Comparison of ENCODE assay signal across 10 cellular contexts in the genomic region with DNA sequence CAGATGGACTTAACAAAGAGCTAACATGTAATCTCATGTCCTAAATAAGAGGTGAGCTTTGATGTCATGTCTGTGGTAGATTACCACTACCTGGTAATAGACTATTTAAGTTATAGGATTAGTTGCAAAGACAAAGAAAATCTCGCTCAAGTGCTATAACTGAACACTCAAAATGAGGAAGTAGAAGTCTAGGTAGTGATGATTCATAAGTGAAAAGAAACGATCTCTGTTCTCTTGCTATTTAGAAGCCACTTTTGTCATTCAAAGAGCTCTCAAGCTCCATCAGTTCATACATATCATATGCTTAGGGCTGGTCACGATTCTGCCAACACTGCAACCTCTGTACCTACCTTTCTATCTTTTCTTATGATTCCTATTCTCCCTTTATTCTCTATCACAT.
DNase-seq lines count a peak whose midpoint lies in the region; ATAC-seq, FAIRE-seq and TF ChIP-seq lines count a peak whose summit lies in the region.
"Had no signal": no experiment of that assay in that cellular context is flagged by ENCODE, and none has a peak within 500 bp of the region (broad histone marks: within the 10 kb centered on the region; RNA-seq: fewer than 3 reads in every experiment).

No MANE protein-coding gene starts in this region.

- H3K4me2 ChIP-seq in OCI-LY7 (ENCODE audit: low read length), result peak overlapping the region; percentile 51

- no peak overlapping the region for H3K27ac ChIP-seq in OCI-LY7 (ENCODE audit: low read depth, low read length, poor library complexity, severe bottlenecking)
- H3K27ac ChIP-seq: SJSA1 had no signal

- peak overlapping the region; percentile 13; the same call in 1 of the 2 replicates for H2AFZ ChIP-seq in OCI-LY7 (ENCODE audit: low read length)

- no peaks in the 10 kb centered on the region for H4K20me1 ChIP-seq in OCI-LY7 (ENCODE audit: insufficient read depth, low read length)

- BruUV-seq in OCI-LY7 (replicated peaks; lab: Mats Ljungman, UMichigan), result no TSS peak

- H3K9me2 ChIP-seq in OCI-LY7 (ENCODE audit: insufficient read depth, low read length), result no peaks in the 10 kb centered on the region

- FAIRE-seq in HTR-8/SVneo (lab: Jason Lieb, UNC), result no peak

- peaks cover 17% of the 10 kb centered on the region for H3K4me1 ChIP-seq in OCI-LY7 (ENCODE audit: insufficient read depth, low read length, poor library complexity, severe bottlenecking)
- H3K4me1 ChIP-seq: SJSA1 had no signal

- no peak overlapping the region for H3K4me3 ChIP-seq in OCI-LY7 (ENCODE audit: low read depth, low read length, poor library complexity, severe bottlenecking)
- H3K4me3 ChIP-seq: SJSA1 had no signal

- in situ Hi-C loops in GM13977 (cut with MboI; ENCODE audit: low pct_unique_long_range_greater_than_20kb, low sequenced_read_pairs, unreplicated experiment), result no loop called here

- DNase-seq in GM13977 (ENCODE audit: low spot score), result peak; percentile 74
- peak; percentile 68 for DNase-seq in OCI-LY7 (ENCODE audit: low spot score)
- no peak for DNase-seq in HTR-8/SVneo (ENCODE audit: insufficient read length, low spot score)
- DNase-seq in activated T-helper 2 cell treated with anti-CD3 and anti-CD28 coated beads, Interferon-gamma antibody, Interleukin-2, Interleukin-4, amounts not matched to agents 10 μg/mL and 5 μg/mL and 100 μg/mL, durations not matched to agents 14 hours and 24 hours and 36 hours (ENCODE audit: low spot score), result no peak
- no peak for DNase-seq in stimulated activated CD4-positive, alpha-beta T cell treated with anti-CD3 and anti-CD28 coated beads, Interleukin-4, amount 100 ng/mL, for 4 hours
- DNase-seq in cardiac septum (ENCODE audit: low spot score), result no peak
- DNase-seq: COR-L47 had no signal

- no peak for TF ChIP-seq CTCF in GM13977 (IDR thresholded peaks at IDR 0.05; ENCODE audit: extremely low read depth, insufficient read depth, missing control alignments)
- TF ChIP-seq CTCF in OCI-LY7 (conservative IDR thresholded peaks at IDR 0.05; ENCODE audit: low read length), result no peak

- peaks cover 3% of the 10 kb centered on the region for H3K27me3 Mint-ChIP-seq in activated T-helper 2 cell treated with anti-CD3 and anti-CD28 coated beads, Interferon-gamma antibody, Interleukin-2, Interleukin-4, amounts not matched to agents 10 μg/mL and 5 μg/mL and 100 μg/mL, durations not matched to agents 14 hours and 24 hours and 36 hours (ENCODE audit: low read depth)

- H3K36me3 Mint-ChIP-seq in activated T-helper 2 cell treated with anti-CD3 and anti-CD28 coated beads, Interferon-gamma antibody, Interleukin-2, Interleukin-4, amounts not matched to agents 10 μg/mL and 5 μg/mL and 100 μg/mL, durations not matched to agents 14 hours and 24 hours and 36 hours (ENCODE audit: low read depth), result no peaks in the 10 kb centered on the region

- H3K27ac Mint-ChIP-seq in activated T-helper 2 cell treated with anti-CD3 and anti-CD28 coated beads, Interferon-gamma antibody, Interleukin-2, Interleukin-4, amounts not matched to agents 10 μg/mL and 5 μg/mL and 100 μg/mL, durations not matched to agents 14 hours and 24 hours and 36 hours, result no peak overlapping the region

- no peaks in the 10 kb centered on the region for H3K4me1 Mint-ChIP-seq in activated T-helper 2 cell treated with anti-CD3 and anti-CD28 coated beads, Interferon-gamma antibody, Interleukin-2, Interleukin-4, amounts not matched to agents 10 μg/mL and 5 μg/mL and 100 μg/mL, durations not matched to agents 14 hours and 24 hours and 36 hours (ENCODE audit: low read depth)

- CTCF ChIA-PET in OCI-LY7 (lab: Charles Lee; ENCODE audit: unreplicated experiment), result interaction anchor here (0.5 kb wide), 1 partner anchor 266 kb away, joined by 5 read pairs; no protein-coding TSS in a partner anchor

- intact Hi-C loops in OCI-LY7 (cut with micrococcal nuclease; ENCODE audit: unreplicated experiment) (no loop called here), cardiac septum (cut with DNase I) (no loop called here)
- intact Hi-C loops in activated T-helper 2 cell treated with anti-CD3 and anti-CD28 coated beads, Interferon-gamma antibody, Interleukin-2, Interleukin-4, amounts not matched to agents 10 μg/mL and 5 μg/mL and 100 μg/mL, durations not matched to agents 14 hours and 24 hours and 36 hours (cut with micrococcal nuclease), result no loop called here

- no peaks in the 10 kb centered on the region for H3K9me3 ChIP-seq in OCI-LY7 (ENCODE audit: low read length)
- H3K9me3 ChIP-seq: SJSA1 had no signal

- H3K4me3 Mint-ChIP-seq in activated T-helper 2 cell treated with anti-CD3 and anti-CD28 coated beads, Interferon-gamma antibody, Interleukin-2, Interleukin-4, amounts not matched to agents 10 μg/mL and 5 μg/mL and 100 μg/mL, durations not matched to agents 14 hours and 24 hours and 36 hours (ENCODE audit: low read depth), result no peak overlapping the region

- POLR2A ChIA-PET in OCI-LY7 (lab: Charles Lee), result interaction anchor here (0.7 to 1.5 kb wide), 6 partner anchors 9 to 1487 kb away, joined by 3 to 9 read pairs (median 3); no protein-coding TSS in a partner anchor

- ATAC-seq in GM19468 (IDR thresholded peaks at IDR 0.05; ENCODE audit: extremely low read depth, unreplicated experiment) (peak; percentile 100), HG03103 (IDR thresholded peaks at IDR 0.05; ENCODE audit: low read depth, unreplicated experiment) (peak; percentile 97)

- no peaks in the 10 kb centered on the region for H3K79me2 ChIP-seq in OCI-LY7 (ENCODE audit: insufficient read depth, low read depth, low read length)

- H3K9me3 Mint-ChIP-seq in activated T-helper 2 cell treated with anti-CD3 and anti-CD28 coated beads, Interferon-gamma antibody, Interleukin-2, Interleukin-4, amounts not matched to agents 10 μg/mL and 5 μg/mL and 100 μg/mL, durations not matched to agents 14 hours and 24 hours and 36 hours, result no peaks in the 10 kb centered on the region

- no peaks in the 10 kb centered on the region for H3K36me3 ChIP-seq in OCI-LY7 (ENCODE audit: insufficient read depth, low read length)
- H3K36me3 ChIP-seq: SJSA1 had no signal

Comparison
In these comparisons a context has a peak if more than half of its experiments do, and no peak if none do; other contexts are left out.
1. DNase-seq: peak in GM13977 (single experiment) and OCI-LY7 (single experiment); none in HTR-8/SVneo (single experiment), activated T-helper 2 cell treated with anti-CD3 and anti-CD28 coated beads, Interferon-gamma antibody, Interleukin-2, Interleukin-4, amounts not matched to agents 10 μg/mL and 5 μg/mL and 100 μg/mL, durations not matched to agents 14 hours and 24 hours and 36 hours (single experiment), stimulated activated CD4-positive, alpha-beta T cell treated with anti-CD3 and anti-CD28 coated beads, Interleukin-4, amount 100 ng/mL, for 4 hours (0 of 2) and cardiac septum (single experiment).